In genomic region chr7:126881315-126881714, GRCh38 we compare ENCODE assay signal across 18 cellular contexts.
A peak's percentile ranks its signal among the peaks of the same experiment; 100 is the strongest.
DNase-seq lines count a peak whose midpoint lies in the region; ATAC-seq and TF ChIP-seq lines count a peak whose summit lies in the region.
"Had no signal": no experiment of that assay in that cellular context is flagged by ENCODE, and none has a peak within 500 bp of the region (broad histone marks: within the 10 kb centered on the region; RNA-seq: fewer than 3 reads in every experiment).

No MANE protein-coding gene starts in this region.

- no peaks in the 10 kb centered on the region for H3K36me3 Mint-ChIP-seq in GM23338 (ENCODE audit: low read depth)
- H3K36me3 Mint-ChIP-seq: CD4-positive, CD25-positive, alpha-beta regulatory T cell; CD8-positive, alpha-beta T cell had no signal

- no peak overlapping the region for H3K4me3 ChIP-seq in GM23338
- H3K4me3 ChIP-seq: BLaER1, GM23248 had no signal

- H3K36me3 ChIP-seq in GM23338 (ENCODE audit: insufficient read depth) = no peaks in the 10 kb centered on the region
- H3K36me3 ChIP-seq: BLaER1 had no signal

- H2AFZ ChIP-seq in GM23338 = no peak overlapping the region
- H2AFZ ChIP-seq: GM23248 had no signal

- ATAC-seq in GM23338 (peak; percentile 59), left colon (peak; percentile 78)
- ATAC-seq: CD8-positive, alpha-beta T cell; HCT116 had no signal

- no peaks in the 10 kb centered on the region for H3K27me3 ChIP-seq in GM23338 (ENCODE audit: insufficient read depth)
- H3K27me3 ChIP-seq: BLaER1 had no signal

- no peak overlapping the region for H3K27ac ChIP-seq in GM23338 (ENCODE audit: low read depth)
- H3K27ac ChIP-seq: BLaER1, C4-2B, GM23248 had no signal

- TF ChIP-seq CTCF in GM23338 (conservative IDR thresholded peaks at IDR 0.05; ENCODE audit: low read depth in 2 of 2) = no peak

- peaks cover 12% of the 10 kb centered on the region; the same call in 2 of the 3 replicates for H3K4me1 Mint-ChIP-seq in GM23338
- H3K4me1 Mint-ChIP-seq: B cell; CD4-positive, CD25-positive, alpha-beta regulatory T cell had no signal

- DNase-seq in NCI-H526 (lab: John Stamatoyannopoulos, UW) (peak; percentile 29 to 31), NCI-H526 treated with DMSO at 0.1 percent for 48 hours (lab: John Stamatoyannopoulos, UW) (no peak), GM23338 (ENCODE audit: low spot score) (no peak), left colon (no peak), SK-N-DZ (ENCODE audit: low spot score) (no peak), HUDEP-2 (lab: John Stamatoyannopoulos, UW; ENCODE audit: unreplicated experiment in 76 of 76) (no peak)
- DNase-seq: Caco-2; CD4-positive, CD25-positive, alpha-beta regulatory T cell; CD8-positive, alpha-beta T cell; DMS153; DMS79 treated with DMSO at 0.1 percent for 48 hours; GF-D8; GM23248; H9 had no signal

- H3K4me2 ChIP-seq in GM23338 = no peak overlapping the region
- H3K4me2 ChIP-seq: BLaER1 had no signal

- no peaks in the 10 kb centered on the region for H4K20me1 ChIP-seq in GM23338 (replicated peaks; ENCODE audit: insufficient read depth)
- H4K20me1 ChIP-seq: BLaER1 had no signal

- 0 out of 2 replicates have a peak overlapping the region, but pooled peaks have one; percentile 44 for H3K27ac Mint-ChIP-seq in GM23338
- H3K27ac Mint-ChIP-seq: B cell; CD4-positive, CD25-positive, alpha-beta regulatory T cell; CD8-positive, alpha-beta T cell had no signal

- no peaks in the 10 kb centered on the region for H3K9me3 Mint-ChIP-seq in GM23338
- H3K9me3 Mint-ChIP-seq: CD8-positive, alpha-beta T cell; H9 had no signal

- H3K4me1 ChIP-seq in GM23338 (ENCODE audit: insufficient read depth) = peaks cover 14% of the 10 kb centered on the region; the same call in 1 of the 2 replicates
- H3K4me1 ChIP-seq: BLaER1 had no signal

- H3K79me2 ChIP-seq in GM23338 (replicated peaks; ENCODE audit: insufficient read depth) = no peaks in the 10 kb centered on the region

- H3K4me3 Mint-ChIP-seq in GM23338 = no peak overlapping the region
- H3K4me3 Mint-ChIP-seq: B cell; CD4-positive, CD25-positive, alpha-beta regulatory T cell; CD8-positive, alpha-beta T cell; H9 had no signal

- H3K27me3 Mint-ChIP-seq in GM23338 (ENCODE audit: insufficient read depth, low read depth, poor library complexity) = peaks cover 2% of the 10 kb centered on the region
- H3K27me3 Mint-ChIP-seq: B cell had no signal

- intact Hi-C loops in left colon (cut with DNase I, micrococcal nuclease) = no loop called here

- no peaks in the 10 kb centered on the region for H3F3A ChIP-seq in GM23338 (replicated peaks; ENCODE audit: low read depth)

- H3K9me2 ChIP-seq in GM23338 (ENCODE audit: insufficient read depth) = no peaks in the 10 kb centered on the region

TF ChIP-seq in GM23338, 12 proteins besides CTCF, POLR2A, EP300 and RAD21:
- TF ChIP-seq ZNF331 (CRISPR knock-in tag; IDR thresholded peaks at IDR 0.05; ENCODE audit: low read depth) = no peak
- TF ChIP-seq STAT1 (IDR thresholded peaks at IDR 0.05; ENCODE audit: unreplicated experiment) = no peak
- TF ChIP-seq EZH2 (IDR thresholded peaks at IDR 0.05; ENCODE audit: low read depth, unreplicated experiment) = no peak
- no peak for TF ChIP-seq CREB1 (CRISPR knock-in tag; IDR thresholded peaks at IDR 0.05; ENCODE audit: low read depth)
- no peak for TF ChIP-seq POLR2AphosphoS5 (IDR thresholded peaks at IDR 0.05; ENCODE audit: low read depth)
- no peak for TF ChIP-seq ETS1 (IDR thresholded peaks at IDR 0.05)
- TF ChIP-seq REST (IDR thresholded peaks at IDR 0.05; ENCODE audit: unreplicated experiment) = no peak
- no peak for TF ChIP-seq ZNF462 (CRISPR knock-in tag; IDR thresholded peaks at IDR 0.05)
- no peak for TF ChIP-seq JUNB (IDR thresholded peaks at IDR 0.05; ENCODE audit: unreplicated experiment)

Comparison
In these comparisons a context has a peak if more than half of its experiments do, and no peak if none do; other contexts are left out.
1. DNase-seq: peak in NCI-H526 (2 of 2); none in NCI-H526 treated with DMSO at 0.1 percent for 48 hours (single experiment), GM23338 (single experiment), left colon (0 of 2), SK-N-DZ (single experiment) and HUDEP-2 (0 of 76).